23 cellular contexts compared by ENCODE assay signal in genomic region chr4:142009751-142010150, GRCh38.
DNase-seq lines count a peak whose midpoint lies in the region; ATAC-seq lines count a peak whose summit lies in the region.
"Had no signal": no experiment of that assay in that cellular context is flagged by ENCODE, and none has a peak within 500 bp of the region (broad histone marks: within the 10 kb centered on the region; RNA-seq: fewer than 3 reads in every experiment).

No MANE protein-coding gene starts in this region.

- ATAC-seq in GM21367 (IDR thresholded peaks at IDR 0.05; ENCODE audit: unreplicated experiment), result no peak
- ATAC-seq: A549; CD8-positive, alpha-beta T cell had no signal

- DNase-seq in EH (ENCODE audit: low read depth), result peak; percentile 21
- DNase-seq: 8988T; ACHN; AML-193; BE2C; C1 segment of cervical spinal cord; Caco-2; Calu3; CD4-positive, alpha-beta memory T cell; CD4-positive, alpha-beta T cell; CD4-positive, CD25-positive, alpha-beta regulatory T cell; CD8-positive, alpha-beta memory T cell; CD8-positive, alpha-beta T cell; COR-L47; DMS 273 treated with DMSO at 0.1 percent for 48 hours; DMS153; DMS53; DMS79; DMS79 treated with DMSO at 0.1 percent for 48 hours; DND-41; EL had no signal
